ENCODE assay signal across 8 cellular contexts in the genomic region with DNA sequence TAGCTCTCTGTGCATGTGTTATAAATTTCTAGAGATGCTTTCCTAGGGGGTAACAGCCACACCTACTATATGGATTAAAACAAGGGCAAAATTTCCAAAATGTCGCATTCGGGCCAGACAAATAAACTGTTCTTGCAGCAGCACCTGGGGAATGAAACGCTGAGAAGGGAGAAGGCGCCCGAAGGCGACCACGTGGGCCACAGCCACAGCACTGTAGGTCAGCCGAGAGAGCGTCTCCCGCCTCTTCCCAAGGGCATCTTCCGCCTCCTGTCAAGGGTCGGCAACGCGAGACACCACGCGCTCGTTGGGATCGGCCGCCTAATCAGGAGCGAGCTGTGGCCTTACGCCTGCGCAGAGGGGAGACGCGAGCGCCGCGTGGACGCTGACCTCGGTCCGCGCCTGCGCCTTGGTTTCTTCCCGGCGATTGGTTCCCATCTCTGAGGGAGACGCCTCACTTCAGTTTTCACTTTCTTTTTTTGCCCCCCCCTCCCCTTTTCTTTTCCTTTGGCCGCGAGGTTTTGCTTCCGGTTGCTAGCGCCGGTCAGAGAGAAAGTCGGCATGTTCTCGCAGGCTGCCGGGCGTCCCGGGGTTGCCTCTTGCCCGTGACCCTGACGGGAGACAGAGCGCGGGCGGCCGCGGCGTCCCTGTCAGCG. TPM values are rescaled to one million over a fixed set of nuclear protein-coding genes. Genes with fewer than 3 reads are reported as not detected.
DNase-seq lines count a peak whose midpoint lies in the region; ATAC-seq, FAIRE-seq and TF ChIP-seq lines count a peak whose summit lies in the region.

A gene with protein sequence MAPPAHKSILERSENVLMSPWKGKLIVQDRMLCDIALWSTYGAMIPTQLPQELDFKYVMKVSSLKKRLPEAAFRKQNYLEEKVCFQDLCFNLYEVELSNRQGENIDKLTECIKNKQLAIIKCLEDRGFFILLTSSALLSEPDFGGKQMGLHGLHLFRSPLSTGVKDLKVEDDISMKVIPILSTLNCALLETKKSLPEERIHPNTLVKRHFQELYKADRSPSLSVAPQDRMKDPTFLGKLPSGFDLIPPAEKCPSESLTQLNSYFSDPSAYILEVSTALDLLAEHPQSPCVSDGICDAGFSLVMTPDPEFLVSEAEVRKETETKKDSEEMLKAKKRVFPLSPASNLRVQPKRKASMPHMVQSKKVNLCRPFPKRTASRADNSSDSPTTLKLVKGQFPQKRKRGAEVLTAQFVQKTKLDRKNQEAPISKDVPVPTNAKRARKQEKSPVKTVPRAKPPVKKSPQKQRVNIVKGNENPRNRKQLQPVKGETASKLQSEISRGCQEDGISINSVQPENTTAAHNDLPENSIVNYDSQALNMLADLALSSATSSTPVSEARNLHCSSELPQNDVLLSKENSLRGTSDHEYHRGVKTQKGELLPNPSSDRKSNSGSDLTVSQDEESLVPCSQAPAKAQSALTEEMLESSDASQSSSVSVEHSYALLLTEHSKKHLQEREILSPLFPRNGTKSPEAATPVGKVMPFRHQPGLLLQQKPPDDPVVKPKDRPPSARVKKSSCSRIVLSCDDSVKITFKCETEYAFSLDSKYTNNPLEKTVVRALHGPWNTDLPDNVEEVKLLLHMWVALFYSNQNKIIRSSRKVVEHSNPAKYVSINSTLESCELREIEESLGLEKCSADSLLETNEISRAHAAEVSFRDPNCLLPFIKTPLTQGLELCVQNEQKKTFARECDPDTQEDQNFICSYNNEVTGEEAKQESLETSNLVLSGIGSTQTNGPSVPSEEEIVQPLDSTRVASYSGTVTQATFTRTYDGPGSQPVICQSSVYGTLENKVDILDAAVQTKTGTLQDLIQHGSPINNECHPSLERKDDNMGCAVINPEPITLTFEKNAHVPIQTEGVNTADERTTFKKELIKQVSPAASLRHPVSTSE (N-terminal part only) (plus strand): TSS at position 521 of the 653 bp plus-strand sequence. CDS start 35,805 bp downstream, outside the sequence.

- H3K4me3 ChIP-seq in ascending aorta (peak within 1 kb of the TSS; percentile 85 to 90), right atrium auricular region (peak within 1 kb of the TSS; percentile 84 to 96), psoas muscle (peak within 1 kb of the TSS; percentile 86)

- H3K27me3 Mint-ChIP-seq in T-helper 2 cell treated with Interferon-gamma antibody and Interleukin-4, amounts not matched to agents 5 μg/mL and 100 μg/mL, for 36 hours (ENCODE audit: low read depth), result peaks cover 7% of the 10 kb centered on the region

- H3K4me1 Mint-ChIP-seq in T-helper 2 cell treated with Interferon-gamma antibody and Interleukin-4, amounts not matched to agents 5 μg/mL and 100 μg/mL, for 36 hours (ENCODE audit: low read depth), result peaks cover 39% of the 10 kb centered on the region

- intact Hi-C loops in ascending aorta (cut with DNase I) (loop anchor here (1.0 to 10.0 kb wide), 5 partner anchors 52 to 290 kb away; a partner anchor contains a TSS), psoas muscle (cut with DNase I) (loop anchor here in 1 of 2 donors (10.0 kb wide), 1 partner anchor 190 kb away; no protein-coding TSS in a partner anchor)

- peak; percentile 63 to 83 for DNase-seq in NCI-H1930 (lab: John Stamatoyannopoulos, UW)
- DNase-seq in T-helper 2 cell treated with Interferon-gamma antibody and Interleukin-4, amounts not matched to agents 5 μg/mL and 100 μg/mL, for 36 hours (ENCODE audit: low spot score), result peak; percentile 98
- DNase-seq in ascending aorta (ENCODE audit: low spot score in 2 of 2), result peak; percentile 85 to 98
- DNase-seq in right atrium auricular region (ENCODE audit: low spot score), result peak; percentile 97
- peak; percentile 99 for DNase-seq in psoas muscle
- DNase-seq in urothelium cell line (ENCODE audit: low spot score), result peak; percentile 98

- peaks cover 0 to 13% of the 10 kb centered on the region in 2 donors for H3K4me1 ChIP-seq in ascending aorta
- peaks cover 0 to 16% of the 10 kb centered on the region in 2 donors for H3K4me1 ChIP-seq in right atrium auricular region
- peaks cover 21% of the 10 kb centered on the region for H3K4me1 ChIP-seq in psoas muscle

- H3K27ac ChIP-seq in ascending aorta (peak within 1 kb of the TSS; percentile 85 to 87), right atrium auricular region (peak within 1 kb of the TSS; percentile 93 to 95), psoas muscle (peak within 1 kb of the TSS; percentile 97)

- ATAC-seq in GM18499 (IDR thresholded peaks at IDR 0.05; ENCODE audit: insufficient read depth, unreplicated experiment), result peak; percentile 28
- peak; percentile 76 for ATAC-seq in HG02943 (IDR thresholded peaks at IDR 0.05; ENCODE audit: low read depth, unreplicated experiment)
- ATAC-seq in psoas muscle, result peak; percentile 96 to 98 (median 98)

- H3K9me3 ChIP-seq in ascending aorta (no peaks in the 10 kb centered on the region), right atrium auricular region (no peaks in the 10 kb centered on the region), psoas muscle (no peaks in the 10 kb centered on the region)

- H3K36me3 Mint-ChIP-seq in T-helper 2 cell treated with Interferon-gamma antibody and Interleukin-4, amounts not matched to agents 5 μg/mL and 100 μg/mL, for 36 hours (ENCODE audit: low read depth), result peaks cover 9% of the 10 kb centered on the region

- peak within 1 kb of the TSS; percentile 95 for H3K27ac Mint-ChIP-seq in T-helper 2 cell treated with Interferon-gamma antibody and Interleukin-4, amounts not matched to agents 5 μg/mL and 100 μg/mL, for 36 hours

- peak within 1 kb of the TSS; percentile 97 for H3K4me3 Mint-ChIP-seq in T-helper 2 cell treated with Interferon-gamma antibody and Interleukin-4, amounts not matched to agents 5 μg/mL and 100 μg/mL, for 36 hours

- H3K27me3 ChIP-seq in ascending aorta, result no peaks in the 10 kb centered on the region
- no peaks in the 10 kb centered on the region for H3K27me3 ChIP-seq in right atrium auricular region
- H3K27me3 ChIP-seq in psoas muscle (ENCODE audit: insufficient read depth in 3 of 3, low read length in 2 of 3), result no peaks in the 10 kb centered on the region

- TF ChIP-seq CTCF in ascending aorta (IDR thresholded peaks at IDR 0.05) (no peak), right atrium auricular region (IDR thresholded peaks at IDR 0.05) (no peak), psoas muscle (IDR thresholded peaks at IDR 0.05) (no peak)

- 1% methylated on average over 48 to 54 of the region's 54 CpGs for WGBS in psoas muscle, 3 donors

- H3K9me3 Mint-ChIP-seq in T-helper 2 cell treated with Interferon-gamma antibody and Interleukin-4, amounts not matched to agents 5 μg/mL and 100 μg/mL, for 36 hours, result no peaks in the 10 kb centered on the region

- no peaks in the 10 kb centered on the region for H3K36me3 ChIP-seq in ascending aorta
- H3K36me3 ChIP-seq in right atrium auricular region, result no peaks in the 10 kb centered on the region
- H3K36me3 ChIP-seq in psoas muscle (ENCODE audit: insufficient read depth in 1 of 2, low read depth in 1 of 2), result no peaks in the 10 kb centered on the region

- FAIRE-seq in urothelium cell line (lab: Jason Lieb, UNC), result peak; percentile 85

RNA-seq across cellular contexts. Expression of the gene that starts here (rescaled TPM):
- total RNA-seq in ascending aorta (12.2 TPM), right atrium auricular region (10 to 100 TPM; 41.7 to 47.3 TPM), psoas muscle (10 to 100 TPM; 31.5 to 45.6 (median 39.0) TPM)
- polyA plus RNA-seq in psoas muscle, result 10 to 100 TPM in 2 of 3 donors, 1 to 10 TPM in 1; 8.2 to 24.9 (median 12.1) TPM

Comparison
In these comparisons a context has a peak if more than half of its experiments do, and no peak if none do; other contexts are left out.
1. Peak in every context shown above with its lines: DNase-seq, ATAC-seq, H3K4me3 ChIP-seq and H3K27ac ChIP-seq.
2. ATAC-seq: peak in every context shown above with its lines; median percentile 98 in psoas muscle; 76 in HG02943; 28 in GM18499.